ENCODE assay signal across 1 cellular context in the genomic region with DNA sequence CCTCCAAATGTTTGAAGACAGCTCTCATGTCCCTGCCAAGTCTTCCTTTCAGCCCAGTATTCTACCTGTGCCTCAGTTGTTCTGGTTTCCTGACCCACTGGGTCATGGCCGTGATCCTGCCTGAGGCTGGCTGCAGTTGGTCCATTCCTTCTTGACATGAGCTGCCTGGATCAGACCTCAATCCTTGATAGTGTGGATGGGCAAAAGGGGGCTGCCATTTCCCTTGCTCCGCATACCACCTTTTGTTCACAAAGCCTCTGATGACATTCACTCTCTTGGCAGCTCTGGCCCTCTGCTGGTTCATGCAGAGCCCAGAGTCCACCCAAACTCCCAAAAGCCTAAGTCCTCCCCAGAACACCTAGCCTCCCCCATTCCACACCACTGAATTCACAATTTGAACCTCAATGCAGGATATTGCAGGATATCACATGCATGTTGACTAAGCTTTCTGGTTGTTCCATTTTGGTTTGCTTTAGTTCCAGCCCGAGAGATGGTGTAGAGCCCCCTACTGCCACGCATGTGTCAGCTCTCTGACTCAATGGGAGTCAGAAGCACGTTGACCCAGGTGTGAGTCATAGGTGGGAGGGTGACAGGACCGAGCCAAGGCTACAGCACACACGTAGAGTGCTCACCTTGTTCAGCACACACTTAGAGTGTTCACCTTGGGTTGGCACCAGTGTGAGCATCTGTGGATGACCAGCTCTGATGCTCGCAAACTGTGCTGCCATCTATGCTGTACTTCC.
TF ChIP-seq lines count a peak whose summit lies in the region.

No MANE protein-coding gene starts in this region.

TF ChIP-seq in WTC11, 78 proteins besides CTCF, POLR2A, EP300 and RAD21 (continued from another document):
- TF ChIP-seq, protein P1, sequence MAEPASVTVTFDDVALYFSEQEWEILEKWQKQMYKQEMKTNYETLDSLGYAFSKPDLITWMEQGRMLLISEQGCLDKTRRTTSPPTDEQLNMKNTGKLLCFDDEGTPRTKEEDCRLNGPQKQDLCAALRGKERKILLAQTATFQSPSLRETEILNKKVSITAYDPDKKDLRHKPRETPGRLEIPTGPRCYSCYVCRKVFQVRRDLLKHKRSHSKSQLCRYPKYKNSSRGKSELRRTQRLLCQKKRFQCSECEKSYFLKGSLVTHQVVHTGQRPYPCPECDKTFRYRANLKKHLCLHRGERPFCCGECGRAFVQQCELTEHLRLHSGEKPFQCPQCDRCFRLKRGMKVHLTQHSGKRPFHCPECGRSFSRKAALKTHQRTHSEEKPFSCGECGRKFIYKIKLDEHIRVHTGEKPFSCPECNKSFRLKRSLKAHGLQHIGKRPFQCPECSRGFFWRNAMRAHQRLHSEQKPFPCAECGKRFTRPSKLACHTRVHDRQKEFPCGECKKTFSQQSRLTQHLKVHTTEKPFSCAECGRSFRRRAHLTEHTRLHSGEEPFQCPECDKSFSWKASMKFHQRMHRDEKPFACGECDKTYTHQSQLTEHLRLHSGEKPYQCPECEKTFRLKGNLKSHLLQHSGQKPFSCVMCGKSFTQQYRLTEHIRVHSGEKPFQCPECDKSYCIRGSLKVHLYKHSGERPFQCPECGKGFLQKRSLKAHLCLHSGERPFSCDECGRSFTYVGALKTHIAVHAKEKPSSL (CRISPR knock-in tag; conservative IDR thresholded peaks at IDR 0.05), result no peak
- TF ChIP-seq TEAD1 (CRISPR knock-in tag; IDR thresholded peaks at IDR 0.05) (no peak), JUN (CRISPR knock-in tag; IDR thresholded peaks at IDR 0.05) (no peak), E2F1 (CRISPR knock-in tag; IDR thresholded peaks at IDR 0.05) (no peak), ESRRA (CRISPR knock-in tag; IDR thresholded peaks at IDR 0.05; ENCODE audit: borderline replicate concordance) (no peak)
- TF ChIP-seq, protein P2, sequence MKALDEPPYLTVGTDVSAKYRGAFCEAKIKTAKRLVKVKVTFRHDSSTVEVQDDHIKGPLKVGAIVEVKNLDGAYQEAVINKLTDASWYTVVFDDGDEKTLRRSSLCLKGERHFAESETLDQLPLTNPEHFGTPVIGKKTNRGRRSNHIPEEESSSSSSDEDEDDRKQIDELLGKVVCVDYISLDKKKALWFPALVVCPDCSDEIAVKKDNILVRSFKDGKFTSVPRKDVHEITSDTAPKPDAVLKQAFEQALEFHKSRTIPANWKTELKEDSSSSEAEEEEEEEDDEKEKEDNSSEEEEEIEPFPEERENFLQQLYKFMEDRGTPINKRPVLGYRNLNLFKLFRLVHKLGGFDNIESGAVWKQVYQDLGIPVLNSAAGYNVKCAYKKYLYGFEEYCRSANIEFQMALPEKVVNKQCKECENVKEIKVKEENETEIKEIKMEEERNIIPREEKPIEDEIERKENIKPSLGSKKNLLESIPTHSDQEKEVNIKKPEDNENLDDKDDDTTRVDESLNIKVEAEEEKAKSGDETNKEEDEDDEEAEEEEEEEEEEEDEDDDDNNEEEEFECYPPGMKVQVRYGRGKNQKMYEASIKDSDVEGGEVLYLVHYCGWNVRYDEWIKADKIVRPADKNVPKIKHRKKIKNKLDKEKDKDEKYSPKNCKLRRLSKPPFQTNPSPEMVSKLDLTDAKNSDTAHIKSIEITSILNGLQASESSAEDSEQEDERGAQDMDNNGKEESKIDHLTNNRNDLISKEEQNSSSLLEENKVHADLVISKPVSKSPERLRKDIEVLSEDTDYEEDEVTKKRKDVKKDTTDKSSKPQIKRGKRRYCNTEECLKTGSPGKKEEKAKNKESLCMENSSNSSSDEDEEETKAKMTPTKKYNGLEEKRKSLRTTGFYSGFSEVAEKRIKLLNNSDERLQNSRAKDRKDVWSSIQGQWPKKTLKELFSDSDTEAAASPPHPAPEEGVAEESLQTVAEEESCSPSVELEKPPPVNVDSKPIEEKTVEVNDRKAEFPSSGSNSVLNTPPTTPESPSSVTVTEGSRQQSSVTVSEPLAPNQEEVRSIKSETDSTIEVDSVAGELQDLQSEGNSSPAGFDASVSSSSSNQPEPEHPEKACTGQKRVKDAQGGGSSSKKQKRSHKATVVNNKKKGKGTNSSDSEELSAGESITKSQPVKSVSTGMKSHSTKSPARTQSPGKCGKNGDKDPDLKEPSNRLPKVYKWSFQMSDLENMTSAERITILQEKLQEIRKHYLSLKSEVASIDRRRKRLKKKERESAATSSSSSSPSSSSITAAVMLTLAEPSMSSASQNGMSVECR (CRISPR knock-in tag; IDR thresholded peaks at IDR 0.05; ENCODE audit: borderline replicate concordance), result no peak
TF ChIP-seq in WTC11: peak in this region for 0.
